1 cellular context compared by ENCODE assay signal in genomic region chr6:156945789-156946172, GRCh38.
TF ChIP-seq lines count a peak whose summit lies in the region.

No MANE protein-coding gene starts in this region.

TF ChIP-seq in HepG2, 621 proteins besides CTCF, POLR2A, EP300 and RAD21:
- TF ChIP-seq ZNF121 (CRISPR knock-in tag; IDR thresholded peaks at IDR 0.05) = peak; percentile 85
